ENCODE assay signal across 8 cellular contexts in the genomic region with DNA sequence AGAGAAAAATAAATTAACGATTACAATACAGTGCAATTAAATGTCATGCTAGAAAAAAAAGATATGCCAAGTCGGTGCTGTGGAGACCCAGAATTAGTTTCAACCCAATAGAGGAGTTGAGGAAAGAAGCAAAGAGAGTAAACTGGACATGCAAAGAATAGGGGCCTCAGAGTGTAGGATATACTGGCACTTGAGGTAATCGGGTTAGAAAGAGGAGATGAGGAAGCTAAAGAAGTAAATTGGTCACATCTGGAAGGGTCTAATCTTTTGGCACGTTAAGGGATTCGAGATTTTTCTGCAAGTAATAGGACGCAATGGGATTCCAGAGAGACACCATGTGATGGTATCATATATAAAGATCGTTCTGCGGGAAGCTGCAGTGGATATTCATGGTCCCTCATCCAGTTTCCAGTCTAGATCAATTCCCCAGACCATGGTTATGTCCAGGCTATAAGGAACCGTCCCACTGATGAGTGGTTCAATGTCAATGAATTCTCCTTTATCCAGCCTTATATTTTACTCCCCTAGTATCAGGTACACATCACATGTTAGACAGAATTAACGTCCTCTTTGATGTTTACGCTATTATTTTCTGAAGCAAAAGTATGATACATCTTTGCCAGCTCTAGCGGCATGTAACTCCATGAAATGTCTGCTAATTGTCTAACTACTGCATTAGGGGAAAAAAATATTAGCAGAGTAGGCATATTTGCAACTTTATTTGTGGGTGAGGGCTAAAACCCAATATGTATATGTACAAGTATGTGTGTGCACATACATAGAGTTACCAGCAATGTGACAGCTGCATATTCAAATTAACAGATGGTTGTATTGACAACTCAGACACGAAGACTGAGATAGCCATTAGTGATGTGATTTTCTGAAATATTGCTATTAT. TPM values are rescaled to one million over a fixed set of nuclear protein-coding genes. Genes with fewer than 3 reads are reported as not detected.
A peak's percentile ranks its signal among the peaks of the same experiment; 100 is the strongest.
DNase-seq lines count a peak whose midpoint lies in the region; ATAC-seq and TF ChIP-seq lines count a peak whose summit lies in the region.

No MANE protein-coding gene starts in this region.

- H3K27me3 Mint-ChIP-seq in GM23338 (ENCODE audit: insufficient read depth, low read depth, poor library complexity) (peaks cover 4% of the 10 kb centered on the region), osteocyte (ENCODE audit: unreplicated experiment) (peaks cover 12% of the 10 kb centered on the region)

- peak overlapping the region; percentile 83 to 97 (median 88) for H3K27ac ChIP-seq in BLaER1 treated with 17β-estradiol and CSF1 and Interleukin-3, amounts not matched to agents 10 nM and 100 nM
- H3K27ac ChIP-seq in GM23338 (ENCODE audit: low read depth), result peak overlapping the region; percentile 72
- peak overlapping the region; percentile 100 for H3K27ac ChIP-seq in fibroblast of lung (ENCODE audit: insufficient read depth, low read length)

- no peaks in the 10 kb centered on the region for H3K27me3 ChIP-seq in BLaER1 treated with 17β-estradiol and CSF1 and Interleukin-3, amounts not matched to agents 10 nM and 100 nM
- H3K27me3 ChIP-seq in GM23338 (ENCODE audit: insufficient read depth) (no peaks in the 10 kb centered on the region), fibroblast of lung (ENCODE audit: control insufficient read depth, insufficient read depth, low read length) (no peaks in the 10 kb centered on the region)

- H3K27ac Mint-ChIP-seq in GM23338 (peak overlapping the region; percentile 93), osteocyte (ENCODE audit: unreplicated experiment) (peak overlapping the region; percentile 100)

- H2AFZ ChIP-seq in GM23338, result peak overlapping the region; percentile 75
- H2AFZ ChIP-seq in fibroblast of lung (ENCODE audit: low read length), result peak overlapping the region; percentile 96

- H3F3A ChIP-seq in GM23338 (replicated peaks; ENCODE audit: low read depth), result no peaks in the 10 kb centered on the region

- 0 out of 2 replicates have a peak, but pooled peaks cover 4% of the 10 kb centered on the region for H3K79me2 ChIP-seq in GM23338 (replicated peaks; ENCODE audit: insufficient read depth)
- no peaks in the 10 kb centered on the region for H3K79me2 ChIP-seq in fibroblast of lung (ENCODE audit: control insufficient read depth, insufficient read depth, low read length)

- H3K9me3 Mint-ChIP-seq in GM23338, result no peaks in the 10 kb centered on the region; the same call in 1 of the 3 replicates
- H3K9me3 Mint-ChIP-seq in osteocyte (ENCODE audit: unreplicated experiment), result no peaks in the 10 kb centered on the region

- in situ Hi-C loops in ACHN (cut with HindIII; ENCODE audit: low pct_ligation_motif_present, low pct_unique_long_range_greater_than_20kb, low sequenced_read_pairs), result no loop called here

- peaks cover 18 to 34% (median 27%) of the 10 kb centered on the region in 10 experiments for H3K4me1 ChIP-seq in BLaER1 treated with 17β-estradiol and CSF1 and Interleukin-3, amounts not matched to agents 10 nM and 100 nM
- H3K4me1 ChIP-seq in GM23338 (ENCODE audit: insufficient read depth), result peaks cover 4% of the 10 kb centered on the region; the same call in 1 of the 2 replicates
- H3K4me1 ChIP-seq in fibroblast of lung (ENCODE audit: control insufficient read depth, extremely low read depth, insufficient read depth, low read length), result no peaks in the 10 kb centered on the region

- H3K4me1 Mint-ChIP-seq in GM23338, result peaks cover 8% of the 10 kb centered on the region; the same call in 2 of the 3 replicates
- H3K4me1 Mint-ChIP-seq in osteocyte (ENCODE audit: unreplicated experiment), result peaks cover 23% of the 10 kb centered on the region

- peak; percentile 9; the same call in 2 of the 3 replicates for ATAC-seq in GM23338
- ATAC-seq in SK-N-SH treated with all-trans-retinoic acid at 6 μM for 48 hours, result peak; percentile 34
- no peak for ATAC-seq in GM18870 (IDR thresholded peaks at IDR 0.05; ENCODE audit: unreplicated experiment)

- no peaks in the 10 kb centered on the region for H3K9me3 ChIP-seq in BLaER1 treated with 17β-estradiol and CSF1 and Interleukin-3, amounts not matched to agents 10 nM and 100 nM (replicated peaks in 1 of 11)
- H3K9me3 ChIP-seq in fibroblast of lung (ENCODE audit: control insufficient read depth, insufficient read depth, low read depth, low read length), result no peaks in the 10 kb centered on the region

- no peaks in the 10 kb centered on the region for H4K20me1 ChIP-seq in BLaER1 treated with 17β-estradiol and CSF1 and Interleukin-3, amounts not matched to agents 10 nM and 100 nM
- H4K20me1 ChIP-seq in GM23338 (replicated peaks; ENCODE audit: insufficient read depth), result no peaks in the 10 kb centered on the region
- no peaks in the 10 kb centered on the region for H4K20me1 ChIP-seq in fibroblast of lung (ENCODE audit: control insufficient read depth, extremely low read depth, insufficient read depth, low read length)

- no peaks in the 10 kb centered on the region for H3K36me3 Mint-ChIP-seq in GM23338 (ENCODE audit: low read depth)
- H3K36me3 Mint-ChIP-seq in osteocyte (ENCODE audit: unreplicated experiment), result peaks cover 1% of the 10 kb centered on the region

- TF ChIP-seq CTCF in GM23338 (conservative IDR thresholded peaks at IDR 0.05; ENCODE audit: low read depth in 2 of 2), result no peak
- no peak for TF ChIP-seq CTCF in fibroblast of lung (conservative IDR thresholded peaks at IDR 0.05 in 1 of 2, IDR thresholded peaks at IDR 0.05 in 1 of 2; ENCODE audit: low read depth in 1 of 2, low read length in 2 of 2)
- TF ChIP-seq CTCF in osteocyte (IDR thresholded peaks at IDR 0.05), result no peak

- H3K4me3 Mint-ChIP-seq in GM23338, result peak overlapping the region; percentile 90
- peak overlapping the region; percentile 92 for H3K4me3 Mint-ChIP-seq in osteocyte (ENCODE audit: unreplicated experiment)

- no peaks in the 10 kb centered on the region for H3K36me3 ChIP-seq in BLaER1 treated with 17β-estradiol and CSF1 and Interleukin-3, amounts not matched to agents 10 nM and 100 nM
- H3K36me3 ChIP-seq in GM23338 (ENCODE audit: insufficient read depth) (no peaks in the 10 kb centered on the region), fibroblast of lung (ENCODE audit: control insufficient read depth, insufficient read depth, low read length) (no peaks in the 10 kb centered on the region)

- peak overlapping the region; percentile 80 to 91 (median 84) for H3K9ac ChIP-seq in BLaER1 treated with 17β-estradiol and CSF1 and Interleukin-3, amounts not matched to agents 10 nM and 100 nM
- peak overlapping the region; percentile 96 for H3K9ac ChIP-seq in fibroblast of lung (ENCODE audit: insufficient read depth, low read length)

- peak overlapping the region; percentile 70 to 85 (median 75) for H3K4me3 ChIP-seq in BLaER1 treated with 17β-estradiol and CSF1 and Interleukin-3, amounts not matched to agents 10 nM and 100 nM
- H3K4me3 ChIP-seq in GM23338 (peak overlapping the region; percentile 68), fibroblast of lung (replicated peaks in 1 of 4; ENCODE audit: control extremely low read depth in 1 of 4, insufficient read depth in 1 of 4, low read depth in 3 of 4, low read length in 4 of 4) (peak overlapping the region; percentile 78 to 94 (median 88))

- H3K4me2 ChIP-seq in BLaER1 treated with 17β-estradiol and CSF1 and Interleukin-3, amounts not matched to agents 10 nM and 100 nM, result peak overlapping the region; percentile 72 to 87 (median 80)
- H3K4me2 ChIP-seq in GM23338, result peak overlapping the region; percentile 82
- H3K4me2 ChIP-seq in fibroblast of lung (ENCODE audit: extremely low read depth, insufficient read depth, low read length), result peak overlapping the region; percentile 76

- DNase-seq in GM23338 (ENCODE audit: low spot score) (no peak), fibroblast of lung (ENCODE audit: low read depth in 2 of 2) (peak in 1 of 2 donors; percentile 1), osteocyte (ENCODE audit: extremely low spot score, unreplicated experiment) (no peak), HT-29 (ENCODE audit: low spot score) (no peak), ACHN (no peak)

- H3K9me2 ChIP-seq in GM23338 (ENCODE audit: insufficient read depth), result no peaks in the 10 kb centered on the region

TF ChIP-seq in GM23338, 12 proteins besides CTCF, POLR2A, EP300 and RAD21 (continues in another document):
- TF ChIP-seq ZNF331 (CRISPR knock-in tag; IDR thresholded peaks at IDR 0.05; ENCODE audit: low read depth), result no peak
- TF ChIP-seq NANOG (IDR thresholded peaks at IDR 0.05; ENCODE audit: borderline replicate concordance), result no peak
- no peak for TF ChIP-seq ZNF114 (CRISPR knock-in tag; IDR thresholded peaks at IDR 0.05)

TF ChIP-seq in SK-N-SH treated with all-trans-retinoic acid at 6 μM for 48 hours, 23 proteins besides CTCF, POLR2A, EP300 and RAD21:
- 0 out of 2 replicates have a peak, but pooled peaks have one; percentile 20 for TF ChIP-seq ZC3H10 (CRISPR knock-in tag; IDR thresholded peaks at IDR 0.05)
- no peak for TF ChIP-seq ZFP30 (CRISPR knock-in tag; IDR thresholded peaks at IDR 0.05)

RNA-seq across cellular contexts. Expression of a gene that starts 1.1 kb away (rescaled TPM):
- total RNA-seq in GM23338 (2014; rRNA removed; shearing (Covaris generic)), result 10.4 and 16.1 TPM in 2 replicates
- polyA plus RNA-seq in GM23338 (2016; fragmentation: Nextera tagmentation; extraction: Ambion mirVana) (6.3 and 8.9 TPM in 2 replicates), fibroblast of lung (4.9 and 6.3 TPM in 2 replicates)
- total RNA-seq in fibroblast of lung (11.6 and 21.0 TPM in 2 replicates), osteocyte (13.4 and 14.1 TPM in 2 replicates)
- 3.0 and 3.5 TPM in 2 replicates for polyA plus RNA-seq in fibroblast of lung (2012)
- not detected in 2 replicates for polyA minus RNA-seq in fibroblast of lung (ENCODE audit: low replicate concordance)
- total RNA-seq in HT-29 (2014; rRNA removed; shearing (Covaris generic)), result 1.3 and 4.2 TPM in 2 replicates
